Comparison of ENCODE assay signal across 14 cellular contexts in genomic region chrX:37785569-37785968, GRCh38. TPM values are rescaled to one million over a fixed set of nuclear protein-coding genes. Genes with fewer than 3 reads are reported as not detected.
DNase-seq lines count a peak whose midpoint lies in the region; ATAC-seq and TF ChIP-seq lines count a peak whose summit lies in the region.
"Had no signal": no experiment of that assay in that cellular context is flagged by ENCODE, and none has a peak within 500 bp of the region (broad histone marks: within the 10 kb centered on the region; RNA-seq: fewer than 3 reads in every experiment).

No MANE protein-coding gene starts in this region.

- no peaks in the 10 kb centered on the region for H3K36me3 ChIP-seq in lower lobe of right lung

- H3K27ac ChIP-seq in CD4-positive, alpha-beta T cell (ENCODE audit: low read depth, low read length) = no peak overlapping the region
- no peak overlapping the region for H3K27ac ChIP-seq in lower lobe of right lung
- H3K27ac ChIP-seq: dorsolateral prefrontal cortex, KMS-11 had no signal

- no peak overlapping the region for H3K4me3 Mint-ChIP-seq in CD4-positive, alpha-beta T cell
- H3K4me3 Mint-ChIP-seq: stimulated activated naive CD8-positive, alpha-beta T cell treated with anti-CD3 and anti-CD28 coated beads, Interleukin-15, Interleukin-2, amounts not matched to agents 100 ng/mL and 50 ng/mL, for 24 hours had no signal

- intact Hi-C loops in CD4-positive, alpha-beta T cell (cut with DNase I, micrococcal nuclease) = loop anchor here in 1 of 2 experiments (5.0 kb wide), 2 partner anchors 33 to 37 kb away; no protein-coding TSS in a partner anchor
- intact Hi-C loops in lower lobe of right lung (cut with DNase I) = no loop called here

- no peaks in the 10 kb centered on the region for H3K36me3 Mint-ChIP-seq in CD4-positive, alpha-beta T cell (ENCODE audit: low read depth)

- H3K9me3 Mint-ChIP-seq in CD4-positive, alpha-beta T cell = no peaks in the 10 kb centered on the region
- H3K9me3 Mint-ChIP-seq: stimulated activated naive CD8-positive, alpha-beta T cell treated with anti-CD3 and anti-CD28 coated beads, Interleukin-15, Interleukin-2, amounts not matched to agents 100 ng/mL and 50 ng/mL, for 24 hours had no signal

- POLR2A ChIA-PET in CD4-positive, alpha-beta T cell (lab: Charles Lee) = interaction anchor here (1.0 kb wide), 1 partner anchor 9 kb away, joined by 3 read pairs; no protein-coding TSS in a partner anchor

- no peak for ATAC-seq in CD4-positive, alpha-beta T cell (ENCODE audit: poor library complexity)
- ATAC-seq in lower lobe of right lung (peak; percentile 47), GM19351 (IDR thresholded peaks at IDR 0.05; ENCODE audit: unreplicated experiment) (no peak), HG02870 (IDR thresholded peaks at IDR 0.05; ENCODE audit: unreplicated experiment) (no peak)

- peak overlapping the region; percentile 82 for H3K27ac Mint-ChIP-seq in CD4-positive, alpha-beta T cell
- H3K27ac Mint-ChIP-seq: stimulated activated naive CD8-positive, alpha-beta T cell treated with anti-CD3 and anti-CD28 coated beads, Interleukin-15, Interleukin-2, amounts not matched to agents 100 ng/mL and 50 ng/mL, for 24 hours had no signal

- H3K4me1 ChIP-seq in lower lobe of right lung = no peaks in the 10 kb centered on the region

- H3K4me1 Mint-ChIP-seq in CD4-positive, alpha-beta T cell (ENCODE audit: low read depth) = peaks cover 45% of the 10 kb centered on the region

- no peak overlapping the region for H3K4me3 ChIP-seq in lower lobe of right lung
- H3K4me3 ChIP-seq: dorsolateral prefrontal cortex had no signal

- no peaks in the 10 kb centered on the region for H3K27me3 Mint-ChIP-seq in CD4-positive, alpha-beta T cell
- H3K27me3 Mint-ChIP-seq: stimulated activated naive CD8-positive, alpha-beta T cell treated with anti-CD3 and anti-CD28 coated beads, Interleukin-15, Interleukin-2, amounts not matched to agents 100 ng/mL and 50 ng/mL, for 24 hours had no signal

- no peak for TF ChIP-seq CTCF in CD4-positive, alpha-beta T cell (IDR thresholded peaks at IDR 0.05)
- no peak for TF ChIP-seq CTCF in lower lobe of right lung (IDR thresholded peaks at IDR 0.05)

- CTCF ChIA-PET in CD4-positive, alpha-beta T cell (lab: Charles Lee) = no interaction called here

- no peak for DNase-seq in CD4-positive, alpha-beta T cell
- DNase-seq in M059J (ENCODE audit: low read depth) (peak; percentile 67), SIG-M5 treated with dmso at 0.1 percent for 504 hours (lab: John Stamatoyannopoulos, UW; ENCODE audit: unreplicated experiment) (peak; percentile 86), lower lobe of right lung (peak; percentile 51), RKO (ENCODE audit: low spot score) (no peak)
- DNase-seq in effector CD4-positive, alpha-beta T cell = no peak
- DNase-seq: activated CD4-positive, CD25-positive, alpha-beta regulatory T cell treated with anti-CD3 and anti-CD28 coated beads, Interleukin-2, amount 50 U/mL, for 72 hours; dorsolateral prefrontal cortex; Right ventricle myocardium superior; stimulated activated CD4-positive, alpha-beta T cell treated with anti-CD3 and anti-CD28 coated beads, Interleukin-4, amount 100 ng/mL, for 24 hours had no signal

- H3K9me3 ChIP-seq in CD4-positive, alpha-beta T cell (ENCODE audit: control insufficient read depth, low read length) = no peaks in the 10 kb centered on the region
- H3K9me3 ChIP-seq in lower lobe of right lung = no peaks in the 10 kb centered on the region

- no peaks in the 10 kb centered on the region for H3K27me3 ChIP-seq in CD4-positive, alpha-beta T cell (ENCODE audit: control insufficient read depth, insufficient read depth, low read length)
- H3K27me3 ChIP-seq in lower lobe of right lung (ENCODE audit: low read depth) = no peaks in the 10 kb centered on the region

RNA-seq across cellular contexts. Expression of gene CYBB, which starts 5.7 kb away (rescaled TPM):
- total RNA-seq in CD4-positive, alpha-beta T cell = 1 to 10 TPM; 1.6 TPM
- total RNA-seq in M059J (2014; rRNA removed; shearing (Covaris generic)) = 0.07 TPM in 1 of 2 replicates, not detected in the other
- total RNA-seq in lower lobe of right lung = 420 TPM

Comparison
In these comparisons a context has a peak if more than half of its experiments do, and no peak if none do; other contexts are left out.
1. ATAC-seq: peak in lower lobe of right lung (2 of 2); none in CD4-positive, alpha-beta T cell (single experiment), GM19351 (single experiment) and HG02870 (single experiment).
2. DNase-seq: peak in M059J (single experiment), SIG-M5 treated with dmso at 0.1 percent for 504 hours (single experiment) and lower lobe of right lung (single experiment); none in CD4-positive, alpha-beta T cell (0 of 10), RKO (single experiment) and effector CD4-positive, alpha-beta T cell (single experiment).
3. RNA of gene CYBB, which starts 5.7 kb away (total RNA-seq): 420 TPM in lower lobe of right lung (single experiment); 1.6 TPM in CD4-positive, alpha-beta T cell and 0.07 TPM in M059J; every median in the first group is over 100 times any median in the second.